ENCODE assay signal across 8 cellular contexts in genomic region chr5:146426853-146427618, GRCh38. TPM values are rescaled to one million over a fixed set of nuclear protein-coding genes. Genes with fewer than 3 reads are reported as not detected.
DNase-seq lines count a peak whose midpoint lies in the region; ATAC-seq and TF ChIP-seq lines count a peak whose summit lies in the region.

No MANE protein-coding gene starts in this region.

- TF ChIP-seq CTCF in activated CD8-positive, alpha-beta T cell treated with anti-CD3 and anti-CD28 coated beads for 36 hours (IDR thresholded peaks at IDR 0.05) = peak; percentile 67
- TF ChIP-seq CTCF in right atrium auricular region (IDR thresholded peaks at IDR 0.05) = peak; percentile 48 to 75
- TF ChIP-seq CTCF in smooth muscle cell (IDR thresholded peaks at IDR 0.05; ENCODE audit: borderline replicate concordance, insufficient read depth, poor library complexity, severe bottlenecking) = peak; percentile 64

- H3K4me2 ChIP-seq in smooth muscle cell = no peak overlapping the region

- H3F3A ChIP-seq in smooth muscle cell (ENCODE audit: low read depth) = no peaks in the 10 kb centered on the region

- H3K79me2 ChIP-seq in smooth muscle cell (ENCODE audit: low read depth) = no peaks in the 10 kb centered on the region

- POLR2A ChIA-PET in activated CD4-positive, alpha-beta T cell treated with anti-CD3 and anti-CD28 coated beads for 36 hours (lab: Charles Lee) = no interaction called here
- POLR2A ChIA-PET in activated CD4-positive, alpha-beta T cell treated with anti-CD3 and anti-CD28 coated beads, Interleukin-2, amount 10 ng/mL, durations not matched to agents 7 days and 5 days (lab: Charles Lee) = no interaction called here
- POLR2A ChIA-PET in activated CD8-positive, alpha-beta T cell treated with anti-CD3 and anti-CD28 coated beads for 36 hours (lab: Charles Lee) = no interaction called here

- H3K4me1 ChIP-seq in right atrium auricular region (no peaks in the 10 kb centered on the region), smooth muscle cell (ENCODE audit: low read depth) (no peaks in the 10 kb centered on the region)

- H3K36me3 Mint-ChIP-seq in activated CD4-positive, alpha-beta T cell treated with anti-CD3 and anti-CD28 coated beads for 36 hours (ENCODE audit: low read depth) = no peaks in the 10 kb centered on the region
- no peaks in the 10 kb centered on the region for H3K36me3 Mint-ChIP-seq in activated CD4-positive, alpha-beta T cell treated with anti-CD3 and anti-CD28 coated beads, Interleukin-2, amount 10 ng/mL, durations not matched to agents 7 days and 5 days (ENCODE audit: low read depth)
- no peaks in the 10 kb centered on the region for H3K36me3 Mint-ChIP-seq in activated CD8-positive, alpha-beta T cell treated with anti-CD3 and anti-CD28 coated beads for 36 hours (ENCODE audit: low read depth)

- peaks cover 4% of the 10 kb centered on the region for H3K4me1 Mint-ChIP-seq in activated CD4-positive, alpha-beta T cell treated with anti-CD3 and anti-CD28 coated beads for 36 hours
- H3K4me1 Mint-ChIP-seq in activated CD4-positive, alpha-beta T cell treated with anti-CD3 and anti-CD28 coated beads, Interleukin-2, amount 10 ng/mL, durations not matched to agents 7 days and 5 days = peaks cover 8% of the 10 kb centered on the region
- peaks cover 4% of the 10 kb centered on the region for H3K4me1 Mint-ChIP-seq in activated CD8-positive, alpha-beta T cell treated with anti-CD3 and anti-CD28 coated beads for 36 hours (ENCODE audit: low read depth)

- H3K27ac ChIP-seq in right atrium auricular region = no peak overlapping the region
- H3K27ac ChIP-seq in smooth muscle cell (ENCODE audit: low read depth) = no peak overlapping the region

- H2AFZ ChIP-seq in smooth muscle cell (ENCODE audit: low read depth) = no peak overlapping the region

- intact Hi-C loops in activated CD4-positive, alpha-beta T cell treated with anti-CD3 and anti-CD28 coated beads for 36 hours (cut with DNase I, micrococcal nuclease) = loop anchor here (1.0 to 5.0 kb wide), 4 partner anchors 136 to 746 kb away; no protein-coding TSS in a partner anchor
- intact Hi-C loops in activated CD8-positive, alpha-beta T cell treated with anti-CD3 and anti-CD28 coated beads for 36 hours (cut with micrococcal nuclease) = loop anchor here (1.0 to 10.0 kb wide), 2 partner anchors 82 to 136 kb away; no protein-coding TSS in a partner anchor

- CTCF ChIA-PET in activated CD4-positive, alpha-beta T cell treated with anti-CD3 and anti-CD28 coated beads for 36 hours (lab: Charles Lee) = interaction anchor here (0.6 to 1.8 kb wide), 14 partner anchors 8 to 366 kb away, joined by 3 to 5 read pairs (median 3); no protein-coding TSS in a partner anchor
- CTCF ChIA-PET in activated CD4-positive, alpha-beta T cell treated with anti-CD3 and anti-CD28 coated beads, Interleukin-2, amount 10 ng/mL, durations not matched to agents 7 days and 5 days (lab: Charles Lee) = interaction anchor here (0.7 to 1.2 kb wide), 2 partner anchors 20 to 281 kb away, joined by 3 to 4 read pairs; partner anchors contain the start of gene TCERG1
- CTCF ChIA-PET in activated CD8-positive, alpha-beta T cell treated with anti-CD3 and anti-CD28 coated beads for 36 hours (lab: Charles Lee) = interaction anchor here (0.7 to 2.3 kb wide), 25 partner anchors 9 to 378 kb away, joined by 3 to 10 read pairs (median 5); partner anchors contain the start of gene TCERG1

- ATAC-seq in activated CD4-positive, alpha-beta T cell treated with anti-CD3 and anti-CD28 coated beads for 36 hours = peak; percentile 53
- ATAC-seq in activated CD8-positive, alpha-beta T cell treated with anti-CD3 and anti-CD28 coated beads for 36 hours = peak; percentile 67

- no peaks in the 10 kb centered on the region for H3K9me3 ChIP-seq in right atrium auricular region
- no peaks in the 10 kb centered on the region for H3K9me3 ChIP-seq in smooth muscle cell (replicated peaks; ENCODE audit: low read depth)

- no peaks in the 10 kb centered on the region for H3K9me3 Mint-ChIP-seq in activated CD4-positive, alpha-beta T cell treated with anti-CD3 and anti-CD28 coated beads for 36 hours (ENCODE audit: low read depth)
- no peaks in the 10 kb centered on the region for H3K9me3 Mint-ChIP-seq in activated CD4-positive, alpha-beta T cell treated with anti-CD3 and anti-CD28 coated beads, Interleukin-2, amount 10 ng/mL, durations not matched to agents 7 days and 5 days
- no peaks in the 10 kb centered on the region for H3K9me3 Mint-ChIP-seq in activated CD8-positive, alpha-beta T cell treated with anti-CD3 and anti-CD28 coated beads for 36 hours

- H4K20me1 ChIP-seq in smooth muscle cell (ENCODE audit: low read depth) = no peaks in the 10 kb centered on the region

- H3K27ac Mint-ChIP-seq in activated CD4-positive, alpha-beta T cell treated with anti-CD3 and anti-CD28 coated beads for 36 hours = no peak overlapping the region
- no peak overlapping the region for H3K27ac Mint-ChIP-seq in activated CD4-positive, alpha-beta T cell treated with anti-CD3 and anti-CD28 coated beads, Interleukin-2, amount 10 ng/mL, durations not matched to agents 7 days and 5 days
- no peak overlapping the region for H3K27ac Mint-ChIP-seq in activated CD8-positive, alpha-beta T cell treated with anti-CD3 and anti-CD28 coated beads for 36 hours

- H3K9ac ChIP-seq in smooth muscle cell (ENCODE audit: low read depth) = no peak overlapping the region

- H3K4me3 ChIP-seq in right atrium auricular region = no peak overlapping the region
- H3K4me3 ChIP-seq in smooth muscle cell = no peak overlapping the region

- H3K27me3 ChIP-seq in right atrium auricular region (no peaks in the 10 kb centered on the region), smooth muscle cell (ENCODE audit: low read depth) (peaks cover 19% of the 10 kb centered on the region)

- 50% methylated on average over 7 of the region's 7 CpGs for WGBS in smooth muscle cell (ENCODE audit: low lambda C conversion rate)

- peaks cover 23% of the 10 kb centered on the region for H3K27me3 Mint-ChIP-seq in activated CD4-positive, alpha-beta T cell treated with anti-CD3 and anti-CD28 coated beads for 36 hours
- H3K27me3 Mint-ChIP-seq in activated CD4-positive, alpha-beta T cell treated with anti-CD3 and anti-CD28 coated beads, Interleukin-2, amount 10 ng/mL, durations not matched to agents 7 days and 5 days = peaks cover 10% of the 10 kb centered on the region
- H3K27me3 Mint-ChIP-seq in activated CD8-positive, alpha-beta T cell treated with anti-CD3 and anti-CD28 coated beads for 36 hours = peaks cover 17% of the 10 kb centered on the region

- no peak for DNase-seq in activated CD4-positive, alpha-beta T cell treated with anti-CD3 and anti-CD28 coated beads for 36 hours
- DNase-seq in activated CD4-positive, alpha-beta T cell treated with anti-CD3 and anti-CD28 coated beads, Interleukin-2, amount 10 ng/mL, durations not matched to agents 7 days and 5 days = no peak
- DNase-seq in HCEC 1CT (peak; percentile 63), NCI-H1694 treated with DMSO at 0.1 percent for 48 hours (lab: John Stamatoyannopoulos, UW) (peak; percentile 77), right atrium auricular region (ENCODE audit: low spot score) (no peak), smooth muscle cell (lab: John Stamatoyannopoulos, UW; ENCODE audit: unreplicated experiment) (no peak)
- DNase-seq in activated CD8-positive, alpha-beta T cell treated with anti-CD3 and anti-CD28 coated beads for 36 hours = no peak
- DNase-seq in NK-92 treated with Interleukin-12 subunit alpha and Interleukin-12 subunit beta, amount 100 ng/mL, for 24 hours (lab: John Stamatoyannopoulos, UW) = no peak

- H3K36me3 ChIP-seq in right atrium auricular region (no peaks in the 10 kb centered on the region), smooth muscle cell (ENCODE audit: low read depth) (no peaks in the 10 kb centered on the region)

- H3K4me3 Mint-ChIP-seq in activated CD4-positive, alpha-beta T cell treated with anti-CD3 and anti-CD28 coated beads for 36 hours = no peak overlapping the region
- H3K4me3 Mint-ChIP-seq in activated CD4-positive, alpha-beta T cell treated with anti-CD3 and anti-CD28 coated beads, Interleukin-2, amount 10 ng/mL, durations not matched to agents 7 days and 5 days = no peak overlapping the region
- H3K4me3 Mint-ChIP-seq in activated CD8-positive, alpha-beta T cell treated with anti-CD3 and anti-CD28 coated beads for 36 hours = no peak overlapping the region

RNA-seq across cellular contexts. Expression of gene TCERG1, which starts 20.1 kb away (rescaled TPM):
- total RNA-seq in activated CD4-positive, alpha-beta T cell treated with anti-CD3 and anti-CD28 coated beads for 36 hours = 100 to 1,000 TPM; 126 to 132 TPM
- total RNA-seq in activated CD4-positive, alpha-beta T cell treated with anti-CD3 and anti-CD28 coated beads, Interleukin-2, amount 10 ng/mL, durations not matched to agents 7 days and 5 days = 10 to 100 TPM; 85.2 to 95.3 TPM
- total RNA-seq in activated CD8-positive, alpha-beta T cell treated with anti-CD3 and anti-CD28 coated beads for 36 hours = 100 to 1,000 TPM; 116 to 120 TPM
- 10 to 100 TPM; 19.1 to 20.5 TPM for total RNA-seq in right atrium auricular region
- total RNA-seq in smooth muscle cell = 72.0 and 87.5 TPM in 2 replicates
- polyA plus RNA-seq in smooth muscle cell = 48.8 and 64.1 TPM in 2 replicates

Comparison
In these comparisons a context has a peak if more than half of its experiments do, and no peak if none do; other contexts are left out.
1. DNase-seq: peak in HCEC 1CT (single experiment) and NCI-H1694 treated with DMSO at 0.1 percent for 48 hours (single experiment); none in activated CD4-positive, alpha-beta T cell treated with anti-CD3 and anti-CD28 coated beads for 36 hours (single experiment), activated CD4-positive, alpha-beta T cell treated with anti-CD3 and anti-CD28 coated beads, Interleukin-2, amount 10 ng/mL, durations not matched to agents 7 days and 5 days (single experiment), activated CD8-positive, alpha-beta T cell treated with anti-CD3 and anti-CD28 coated beads for 36 hours (single experiment), right atrium auricular region (single experiment), smooth muscle cell (single experiment) and NK-92 treated with Interleukin-12 subunit alpha and Interleukin-12 subunit beta, amount 100 ng/mL, for 24 hours (single experiment).
2. Peak in every context shown above with its lines, with median percentiles within 50 percentile points of each other: CTCF ChIP-seq.